Comparison of ENCODE assay signal across 30 cellular contexts in the genomic region with DNA sequence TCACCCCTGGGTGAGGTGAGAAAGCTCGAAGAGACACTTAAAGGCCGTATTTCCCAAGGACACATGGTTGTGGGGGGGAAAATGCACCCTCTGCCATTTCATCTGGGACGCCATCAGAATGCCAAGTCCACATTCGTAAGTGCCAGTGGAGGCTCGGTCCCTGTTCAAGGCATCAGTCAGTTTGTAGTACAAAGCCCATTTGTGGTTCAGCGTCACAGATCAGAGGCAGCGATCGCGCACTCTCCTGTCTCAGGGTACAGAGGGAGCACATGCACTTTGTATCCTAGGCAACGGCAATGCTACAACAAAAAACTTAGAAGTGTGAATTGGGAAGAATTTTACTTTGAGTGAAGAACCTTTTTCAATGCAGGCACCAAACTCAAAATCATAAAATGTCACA. TPM values are rescaled to one million over a fixed set of nuclear protein-coding genes. Genes with fewer than 3 reads are reported as not detected.
"Had no signal": no experiment of that assay in that cellular context is flagged by ENCODE, and none has a peak within 500 bp of the region (broad histone marks: within the 10 kb centered on the region; RNA-seq: fewer than 3 reads in every experiment).

No MANE protein-coding gene starts in this region.

- DNase-seq: activated B cell treated with CpG ODN at 0.5 μM for 24 hours; activated CD4-positive, alpha-beta T cell treated with anti-CD3 and anti-CD28 coated beads for 48 hours; activated CD4-positive, alpha-beta T cell treated with anti-CD3 and anti-CD28 coated beads, Interleukin-2, amount 50 U/mL, for 1 hour; activated CD4-positive, alpha-beta T cell treated with anti-CD3 and anti-CD28 coated beads, Interleukin-2, amount 50 U/mL, for 48 hours; activated CD8-positive, alpha-beta memory T cell treated with anti-CD3 and anti-CD28 coated beads for 24 hours; activated CD8-positive, alpha-beta T cell treated with anti-CD3 and anti-CD28 coated beads for 36 hours; activated effector memory CD4-positive, alpha-beta T cell treated with Interleukin-2 at 50 U/mL for 16 hours; activated gamma-delta T cell treated with Interleukin-2 at 50 U/mL for 16 hours; activated naive CD4-positive, alpha-beta T cell treated with anti-CD3 and anti-CD28 coated beads, Interleukin-2, amount 50 U/mL, for 16 hours; activated naive CD4-positive, alpha-beta T cell treated with Interleukin-2 at 50 U/mL for 16 hours; activated T-cell treated with anti-CD3 and anti-CD28 coated beads, Interleukin-2, amount 50 U/mL, for 4 hours; amniotic stem cell; brain microvascular endothelial cell; cortex of kidney; dermis blood vessel endothelial cell; effector CD4-positive, alpha-beta T cell; effector memory CD8-positive, alpha-beta T cell; erythroblast; foreskin keratinocyte; gastrocnemius medialis; T-helper 1 cell; T-helper 17 cell; T1000; WERI-Rb-1 had no signal

- H3K9me3 ChIP-seq: esophagus muscularis mucosa, gastrocnemius medialis had no signal

- H3K9me3 Mint-ChIP-seq: activated B cell treated with CpG ODN at 0.5 μM for 24 hours; activated CD8-positive, alpha-beta T cell treated with anti-CD3 and anti-CD28 coated beads for 36 hours; activated T-cell treated with anti-CD3 and anti-CD28 coated beads, Interleukin-2, amount 50 U/mL, for 4 hours; activated T-helper 17 cell treated with anti-CD3 and anti-CD28 coated beads, Interleukin-2, amount 50 U/mL, for 72 hours; central memory CD8-positive, alpha-beta T cell; T-helper 2 cell treated with Interferon-gamma antibody and Interleukin-4, amounts not matched to agents 5 μg/mL and 100 μg/mL, for 36 hours had no signal

- H3K27me3 Mint-ChIP-seq: activated B cell treated with CpG ODN at 0.5 μM for 24 hours; activated naive CD8-positive, alpha-beta T cell; central memory CD8-positive, alpha-beta T cell; effector memory CD8-positive, alpha-beta T cell; T-helper 17 cell had no signal

- H3K36me3 ChIP-seq: brain microvascular endothelial cell, esophagus muscularis mucosa, gastrocnemius medialis had no signal

- H3K27me3 ChIP-seq: brain microvascular endothelial cell, esophagus muscularis mucosa, foreskin keratinocyte, gastrocnemius medialis had no signal

- FAIRE-seq: colon had no signal

- H3K36me3 Mint-ChIP-seq: activated naive CD8-positive, alpha-beta T cell had no signal

- H3K4me1 Mint-ChIP-seq: activated B cell treated with CpG ODN at 0.5 μM for 24 hours; activated T-helper 17 cell treated with anti-CD3 and anti-CD28 coated beads, Interleukin-2, amount 50 U/mL, for 72 hours; central memory CD8-positive, alpha-beta T cell; T-helper 17 cell had no signal

- H3K4me3 ChIP-seq: esophagus muscularis mucosa, gastrocnemius medialis had no signal

- H3K27ac ChIP-seq: brain microvascular endothelial cell, esophagus muscularis mucosa, foreskin keratinocyte, gastrocnemius medialis, WERI-Rb-1 had no signal

- H3K27ac Mint-ChIP-seq: activated B cell treated with CpG ODN at 0.5 μM for 24 hours; activated CD8-positive, alpha-beta T cell treated with anti-CD3 and anti-CD28 coated beads for 36 hours; activated naive CD8-positive, alpha-beta T cell; activated T-helper 17 cell treated with anti-CD3 and anti-CD28 coated beads, Interleukin-2, amount 50 U/mL, for 72 hours; effector memory CD8-positive, alpha-beta T cell; T-helper 17 cell; T-helper 2 cell treated with Interferon-gamma antibody and Interleukin-4, amounts not matched to agents 5 μg/mL and 100 μg/mL, for 36 hours had no signal

- H3K4me3 Mint-ChIP-seq: activated B cell treated with CpG ODN at 0.5 μM for 24 hours; activated CD8-positive, alpha-beta T cell treated with anti-CD3 and anti-CD28 coated beads for 36 hours; activated naive CD8-positive, alpha-beta T cell; activated T-cell treated with anti-CD3 and anti-CD28 coated beads, Interleukin-2, amount 50 U/mL, for 4 hours; activated T-helper 17 cell treated with anti-CD3 and anti-CD28 coated beads, Interleukin-2, amount 50 U/mL, for 72 hours; central memory CD8-positive, alpha-beta T cell; effector memory CD8-positive, alpha-beta T cell; T-helper 17 cell; T-helper 2 cell treated with Interferon-gamma antibody and Interleukin-4, amounts not matched to agents 5 μg/mL and 100 μg/mL, for 36 hours had no signal

RNA-seq across cellular contexts. Expression of gene SEMA6D, which starts 27.2 kb away (rescaled TPM):
- total RNA-seq: activated B cell treated with CpG ODN at 0.5 μM for 24 hours; activated CD8-positive, alpha-beta T cell treated with anti-CD3 and anti-CD28 coated beads for 36 hours; activated T-cell treated with anti-CD3 and anti-CD28 coated beads, Interleukin-2, amount 50 U/mL, for 4 hours; activated T-helper 17 cell treated with anti-CD3 and anti-CD28 coated beads, Interleukin-2, amount 50 U/mL, for 72 hours; T-helper 17 cell had no signal
